18 cellular contexts compared by ENCODE assay signal in the genomic region with DNA sequence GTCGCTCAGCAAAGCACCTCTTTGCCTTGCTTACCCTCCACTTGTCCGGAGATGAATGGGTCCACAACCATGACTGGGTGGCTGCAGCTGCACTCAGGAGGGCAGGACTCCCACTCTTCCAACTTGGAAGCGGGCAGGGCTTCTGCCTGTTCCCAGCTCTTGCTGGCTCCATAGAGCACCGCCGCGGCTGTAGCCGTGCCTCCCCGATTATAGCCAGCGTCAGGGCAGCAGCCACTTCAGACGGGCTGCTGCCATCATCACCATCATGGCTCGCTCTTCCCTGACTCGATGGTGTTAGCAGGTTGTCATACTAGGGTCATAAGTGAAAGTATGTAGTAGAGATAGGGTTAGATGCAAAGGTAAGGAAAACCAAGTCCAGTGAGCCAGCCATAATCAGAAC. TPM values are rescaled to one million over a fixed set of nuclear protein-coding genes. Genes with fewer than 3 reads are reported as not detected.
DNase-seq lines count a peak whose midpoint lies in the region; ATAC-seq, FAIRE-seq and TF ChIP-seq lines count a peak whose summit lies in the region.
"Had no signal": no experiment of that assay in that cellular context is flagged by ENCODE, and none has a peak within 500 bp of the region (broad histone marks: within the 10 kb centered on the region; RNA-seq: fewer than 3 reads in every experiment).

No MANE protein-coding gene starts in this region.

- peaks cover 6% of the 10 kb centered on the region for H3K27me3 Mint-ChIP-seq in CD4-positive, CD25-positive, alpha-beta regulatory T cell
- no peaks in the 10 kb centered on the region for H3K27me3 Mint-ChIP-seq in T-cell

- peak overlapping the region in 1 of 4 donors; percentile 61 for H3K4me3 Mint-ChIP-seq in CD4-positive, CD25-positive, alpha-beta regulatory T cell
- H3K4me3 Mint-ChIP-seq in T-cell, result no peak overlapping the region
- H3K4me3 Mint-ChIP-seq: CD4-positive, alpha-beta memory T cell had no signal

- no peak overlapping the region for H2AK5ac ChIP-seq in neuronal stem cell (ENCODE audit: low read depth, low read length)

- ATAC-seq in CD4-positive, CD25-positive, alpha-beta regulatory T cell (ENCODE audit: low read depth in 2 of 2), result no peak
- ATAC-seq in T-cell (replicated peaks in 1 of 4), result no peak

- no peak overlapping the region for H3K4me2 ChIP-seq in neuronal stem cell (ENCODE audit: insufficient read depth, low read length, poor library complexity, severe bottlenecking)
- H3K4me2 ChIP-seq: BLaER1 had no signal

- H3K4ac ChIP-seq in neuronal stem cell (ENCODE audit: low read length), result no peak overlapping the region

- H2BK120ac ChIP-seq in neuronal stem cell (ENCODE audit: low read depth, low read length), result no peak overlapping the region

- CTCF ChIA-PET in T-cell (lab: Charles Lee), result no interaction called here

- H3K9ac ChIP-seq in kidney (ENCODE audit: low read length in 2 of 2) (no peak overlapping the region), neuronal stem cell (ENCODE audit: low read depth, low read length, poor library complexity) (no peak overlapping the region)
- H3K9ac ChIP-seq: BLaER1 had no signal

- H4K8ac ChIP-seq in neuronal stem cell (ENCODE audit: low read depth, low read length), result no peak overlapping the region

- peaks cover 27% of the 10 kb centered on the region for H3K4me1 ChIP-seq in CD4-positive, CD25-positive, alpha-beta regulatory T cell (ENCODE audit: control insufficient read depth, insufficient read depth, low read length, poor library complexity, severe bottlenecking)
- peaks cover 0 to 4% of the 10 kb centered on the region in 2 donors for H3K4me1 ChIP-seq in kidney (ENCODE audit: control insufficient read depth in 1 of 2, insufficient read depth in 1 of 2, low read depth in 1 of 2, low read length in 2 of 2)
- H3K4me1 ChIP-seq in neuronal stem cell (ENCODE audit: control insufficient read depth in 2 of 2, insufficient read depth in 1 of 2, low read depth in 1 of 2, low read length in 2 of 2), result peaks cover 0 to 1% of the 10 kb centered on the region in 2 donors
- no peaks in the 10 kb centered on the region for H3K4me1 ChIP-seq in BE2C

- no peak overlapping the region for H2BK12ac ChIP-seq in neuronal stem cell (ENCODE audit: low read length)

- H3K36me3 ChIP-seq in CD4-positive, CD25-positive, alpha-beta regulatory T cell (ENCODE audit: control insufficient read depth, insufficient read depth, low read length), result peaks cover 8% of the 10 kb centered on the region
- peaks cover 0 to 8% of the 10 kb centered on the region in 2 donors for H3K36me3 ChIP-seq in kidney (ENCODE audit: control insufficient read depth in 1 of 2, insufficient read depth in 2 of 2, low read length in 2 of 2)
- H3K36me3 ChIP-seq in neuronal stem cell (replicated peaks in 1 of 2; ENCODE audit: control insufficient read depth in 2 of 2, insufficient read depth in 2 of 2, low read length in 2 of 2), result peaks cover 12 to 17% of the 10 kb centered on the region in 2 donors
- no peaks in the 10 kb centered on the region for H3K36me3 ChIP-seq in BE2C
- H3K36me3 ChIP-seq in H7 (replicated peaks; ENCODE audit: control insufficient read depth, insufficient read depth, low read length), result no peaks in the 10 kb centered on the region

- peak overlapping the region; percentile 27 for H3K18ac ChIP-seq in neuronal stem cell (ENCODE audit: low read length)

- WGBS in neuronal stem cell (ENCODE audit: extremely low coverage in 2 of 2, insufficient read length in 2 of 2, insufficient replicate concordance in 1 of 2), 2 donors, result no CpG with 5 or more reads among the region's 12 CpGs

- H3K4me3 ChIP-seq in CD4-positive, CD25-positive, alpha-beta regulatory T cell (ENCODE audit: low read depth, low read length), result no peak overlapping the region
- no peak overlapping the region for H3K4me3 ChIP-seq in kidney (ENCODE audit: low read length in 2 of 2)
- no peak overlapping the region for H3K4me3 ChIP-seq in neuronal stem cell (ENCODE audit: low read length in 2 of 2)
- no peak overlapping the region for H3K4me3 ChIP-seq in BE2C (ENCODE audit: low read depth, low read length)
- H3K4me3 ChIP-seq in H7 (ENCODE audit: insufficient read depth, low read depth, low read length), result no peak overlapping the region
- H3K4me3 ChIP-seq: BLaER1, HAP-1 had no signal

- no peaks in the 10 kb centered on the region for H3K9me3 ChIP-seq in CD4-positive, CD25-positive, alpha-beta regulatory T cell (ENCODE audit: control insufficient read depth in 2 of 2, low read length in 2 of 2)
- H3K9me3 ChIP-seq in kidney (ENCODE audit: control insufficient read depth in 1 of 2, low read length in 2 of 2) (no peaks in the 10 kb centered on the region), neuronal stem cell (replicated peaks in 1 of 2; ENCODE audit: control insufficient read depth in 2 of 2, insufficient read depth in 1 of 2, low read depth in 1 of 2, low read length in 2 of 2) (peaks cover 8 to 15% of the 10 kb centered on the region in 2 donors), BE2C (no peaks in the 10 kb centered on the region)

- H3K27ac Mint-ChIP-seq in CD4-positive, CD25-positive, alpha-beta regulatory T cell, result peak overlapping the region in 2 of 3 donors; percentile 1 to 73
- H3K27ac Mint-ChIP-seq in T-cell, result peak overlapping the region; percentile 12 to 48

- no peak for DNase-seq in CD4-positive, CD25-positive, alpha-beta regulatory T cell
- no peak for DNase-seq in T-cell
- peak; percentile 50 for DNase-seq in kidney
- no peak for DNase-seq in neuronal stem cell (ENCODE audit: low spot score)
- DNase-seq in BE2C, result no peak
- DNase-seq in substantia nigra (lab: John Stamatoyannopoulos, UW), result no peak
- no peak for DNase-seq in H7
- DNase-seq: CD4-positive, alpha-beta memory T cell; COR-L47; DND-41; GDM1; GOT3 had no signal

- peak overlapping the region; percentile 86 for H3K23ac ChIP-seq in neuronal stem cell (ENCODE audit: low read depth, low read length, poor library complexity)

- peaks cover 0 to 2% (median 0%) of the 10 kb centered on the region in 7 donors for H3K9me3 Mint-ChIP-seq in CD4-positive, CD25-positive, alpha-beta regulatory T cell
- peaks cover 0 to 4% (median 3%) of the 10 kb centered on the region in 3 donors for H3K9me3 Mint-ChIP-seq in T-cell

- TF ChIP-seq CTCF in kidney (IDR thresholded peaks at IDR 0.05; ENCODE audit: borderline replicate concordance, extremely low read depth, insufficient read depth) (no peak), BE2C (IDR thresholded peaks at IDR 0.05; ENCODE audit: low read depth, low read length) (no peak)

- no peaks in the 10 kb centered on the region for H3K27me3 ChIP-seq in CD4-positive, CD25-positive, alpha-beta regulatory T cell (ENCODE audit: control insufficient read depth, insufficient read depth, low read length)
- H3K27me3 ChIP-seq in neuronal stem cell (ENCODE audit: control insufficient read depth in 3 of 3, insufficient read depth in 3 of 3, low read depth in 1 of 3, low read length in 3 of 3) (peaks cover 0 to 2% (median 0%) of the 10 kb centered on the region in 3 experiments), BE2C (no peaks in the 10 kb centered on the region), H7 (ENCODE audit: control insufficient read depth, insufficient read depth, low read length) (no peaks in the 10 kb centered on the region)
- H3K27me3 ChIP-seq: BLaER1 had no signal

- POLR2A ChIA-PET in T-cell (lab: Charles Lee), result no interaction called here

- H3K36me3 Mint-ChIP-seq in CD4-positive, CD25-positive, alpha-beta regulatory T cell, result peaks cover 20% of the 10 kb centered on the region
- peaks cover 34% of the 10 kb centered on the region for H3K36me3 Mint-ChIP-seq in T-cell

- no peaks in the 10 kb centered on the region for H3K79me1 ChIP-seq in neuronal stem cell (ENCODE audit: low read depth, low read length)

- intact Hi-C loops in kidney (cut with DNase I), result loop anchor here (10.0 kb wide), 1 partner anchor 128 kb away; a partner anchor contains a TSS

- H2BK15ac ChIP-seq in neuronal stem cell (ENCODE audit: low read length), result no peak overlapping the region

- no peak overlapping the region for H4K91ac ChIP-seq in neuronal stem cell (ENCODE audit: low read depth, low read length, poor library complexity)

- H2AFZ ChIP-seq in neuronal stem cell (ENCODE audit: low read length), result no peak overlapping the region

- no peak for FAIRE-seq in kidney (lab: Jason Lieb, UNC)
- FAIRE-seq: A204.1, D721Med, GM12892, GM19239 had no signal

- no peak overlapping the region for H2BK5ac ChIP-seq in neuronal stem cell (ENCODE audit: low read length)

- H3K4me1 Mint-ChIP-seq in CD4-positive, CD25-positive, alpha-beta regulatory T cell, result peaks cover 18 to 40% (median 26%) of the 10 kb centered on the region in 4 donors
- H3K4me1 Mint-ChIP-seq in T-cell, result peaks cover 33 to 51% (median 36%) of the 10 kb centered on the region in 3 donors

- no peak overlapping the region for H3K27ac ChIP-seq in CD4-positive, CD25-positive, alpha-beta regulatory T cell (ENCODE audit: insufficient read depth, low read length, poor library complexity, severe bottlenecking)
- no peak overlapping the region for H3K27ac ChIP-seq in kidney (ENCODE audit: low read depth in 2 of 2, low read length in 2 of 2)
- H3K27ac ChIP-seq in neuronal stem cell (replicated peaks; ENCODE audit: low read length), result no peak overlapping the region
- no peak overlapping the region for H3K27ac ChIP-seq in substantia nigra (ENCODE audit: low read depth, low read length, poor library complexity, severe bottlenecking)
- H3K27ac ChIP-seq: BLaER1 had no signal

- H3K14ac ChIP-seq in neuronal stem cell (ENCODE audit: low read length), result no peak overlapping the region

RNA-seq across cellular contexts. Expression of a gene that starts 4.2 kb away (rescaled TPM):
- 62.0 TPM for total RNA-seq in CD4-positive, CD25-positive, alpha-beta regulatory T cell
- polyA plus RNA-seq in CD4-positive, CD25-positive, alpha-beta regulatory T cell, result 10 to 100 TPM; 19.3 to 24.9 (median 20.9) TPM
- total RNA-seq in T-cell (10 to 100 TPM; 50.0 to 77.9 (median 58.7) TPM), kidney (31.0 TPM)
- 8.3 TPM for polyA plus RNA-seq in kidney (ENCODE audit: insufficient read depth, low read depth, low replicate concordance)
- 14.2 TPM for polyA plus RNA-seq in neuronal stem cell (2013, experiment 1 of 2)
- polyA plus RNA-seq in neuronal stem cell (2013, experiment 2 of 2), result 13.5 TPM
- 19.3 TPM for polyA plus RNA-seq in BE2C (2012; ENCODE audit: insufficient read depth, insufficient read length, low read depth)
- 24.9 and 30.4 TPM in 2 replicates for total RNA-seq in H7 (2014; rRNA removed; shearing (Covaris generic))
